ENCODE assay signal across 23 cellular contexts in the genomic region with DNA sequence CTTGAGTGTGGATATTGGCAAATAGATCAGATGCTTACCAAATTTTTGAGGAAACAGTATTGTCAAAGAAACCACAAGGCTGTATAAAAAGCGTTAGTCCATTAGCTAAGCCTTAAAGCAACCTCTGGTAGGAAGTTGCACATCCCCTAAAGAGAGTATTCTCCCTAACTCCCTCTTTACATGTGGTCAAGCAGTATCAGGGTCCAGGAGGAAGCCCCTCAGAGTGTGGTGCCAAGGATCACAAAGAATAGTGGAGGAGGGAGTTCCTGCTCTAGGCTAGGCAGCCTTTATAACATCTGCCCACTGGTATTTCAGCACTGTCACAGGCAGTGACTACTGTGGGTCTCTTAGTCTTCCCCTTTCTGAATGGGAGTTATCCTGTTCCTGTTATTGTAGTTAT. TPM values are rescaled to one million over a fixed set of nuclear protein-coding genes. Genes with fewer than 3 reads are reported as not detected.
DNase-seq lines count a peak whose midpoint lies in the region; ATAC-seq and TF ChIP-seq lines count a peak whose summit lies in the region.
"Had no signal": no experiment of that assay in that cellular context is flagged by ENCODE, and none has a peak within 500 bp of the region (broad histone marks: within the 10 kb centered on the region; RNA-seq: fewer than 3 reads in every experiment).

No MANE protein-coding gene starts in this region.

- H3K79me2 ChIP-seq in GM23248 (ENCODE audit: insufficient read depth): no peaks in the 10 kb centered on the region

- H3K4me1 ChIP-seq in heart right ventricle: peaks cover 0 to 22% (median 0%) of the 10 kb centered on the region in 9 donors
- no peaks in the 10 kb centered on the region for H3K4me1 ChIP-seq in Panc1 (ENCODE audit: control insufficient read depth, insufficient read depth, low read length)
- H3K4me1 ChIP-seq in GM23248 (ENCODE audit: insufficient read depth): no peaks in the 10 kb centered on the region
- H3K4me1 ChIP-seq: tibial nerve had no signal

- peaks cover 0 to 2% (median 0%) of the 10 kb centered on the region in 7 donors for H3K27me3 ChIP-seq in heart right ventricle
- peaks cover 3% of the 10 kb centered on the region; the same call in 1 of the 2 replicates for H3K27me3 ChIP-seq in Panc1 (ENCODE audit: control insufficient read depth, insufficient read depth, low read length)
- no peaks in the 10 kb centered on the region for H3K27me3 ChIP-seq in GM23248 (replicated peaks; ENCODE audit: insufficient read depth)
- H3K27me3 ChIP-seq: dorsolateral prefrontal cortex, tibial nerve had no signal

- H3K27ac ChIP-seq in heart right ventricle: peak overlapping the region in 1 of 10 donors; percentile 81
- H3K27ac ChIP-seq in Panc1 (ENCODE audit: low read length): no peak overlapping the region
- H3K27ac ChIP-seq in GM23248: no peak overlapping the region
- H3K27ac ChIP-seq: 22Rv1, dorsolateral prefrontal cortex had no signal

- H3K4me3 ChIP-seq in heart right ventricle: no peak overlapping the region
- no peak overlapping the region for H3K4me3 ChIP-seq in Panc1 (ENCODE audit: low read depth in 2 of 2, low read length in 2 of 2)
- no peak overlapping the region for H3K4me3 ChIP-seq in GM23248
- H3K4me3 ChIP-seq: dorsolateral prefrontal cortex, tibial nerve had no signal

- H3K36me3 ChIP-seq in heart right ventricle (no peaks in the 10 kb centered on the region), Panc1 (ENCODE audit: control insufficient read depth, insufficient read depth, low read length) (no peaks in the 10 kb centered on the region), GM23248 (ENCODE audit: low read depth) (no peaks in the 10 kb centered on the region)
- H3K36me3 ChIP-seq: tibial nerve had no signal

- H3K9me3 ChIP-seq in heart right ventricle: peaks cover 0 to 24% (median 3%) of the 10 kb centered on the region in 11 donors
- H3K9me3 ChIP-seq in Panc1 (ENCODE audit: control insufficient read depth, insufficient read depth, low read depth, low read length): no peaks in the 10 kb centered on the region
- no peaks in the 10 kb centered on the region for H3K9me3 ChIP-seq in GM23248 (ENCODE audit: low read depth)
- H3K9me3 ChIP-seq: tibial nerve had no signal

- H3K4me2 ChIP-seq in GM23248 (ENCODE audit: unreplicated experiment): no peak overlapping the region

- no peaks in the 10 kb centered on the region for H3K9me2 ChIP-seq in GM23248 (ENCODE audit: insufficient read depth)

- BruUV-seq in Panc1 (replicated peaks; lab: Mats Ljungman, UMichigan): no TSS peak

- no peak for TF ChIP-seq CTCF in heart right ventricle (IDR thresholded peaks at IDR 0.05)
- no peak for TF ChIP-seq CTCF in Panc1 (IDR thresholded peaks at IDR 0.05)

- 59 to 68% methylated on average over 1 of the region's 1 CpG for WGBS in heart right ventricle, 2 donors
- WGBS in GM23248 (ENCODE audit: low coverage in 1 of 2, low lambda C conversion rate in 2 of 2, missing lambda C conversion rate in 2 of 2), 2 experiments: 94 to 97% methylated on average over 1 of the region's 1 CpG

- no peak overlapping the region for H3K9ac ChIP-seq in GM23248

- POLR2A ChIA-PET in Panc1 (lab: Charles Lee): no interaction called here

- H2AFZ ChIP-seq in GM23248: no peak overlapping the region

- CTCF ChIA-PET in Panc1 (lab: Charles Lee): interaction anchor here (0.7 kb wide), 1 partner anchor 22 kb away, joined by 8 read pairs; no protein-coding TSS in a partner anchor

- ATAC-seq in Right ventricle myocardium inferior (peak; percentile 20), heart right ventricle (no peak), Panc1 (0 out of 2 replicates have a peak, but pooled peaks have one; percentile 60), GM18907 (IDR thresholded peaks at IDR 0.05; ENCODE audit: unreplicated experiment) (no peak), GM18519 (IDR thresholded peaks at IDR 0.05; ENCODE audit: low FRiP score, unreplicated experiment) (no peak)
- ATAC-seq: left lobe of liver had no signal

- DNase-seq in Right ventricle myocardium inferior (ENCODE audit: missing footprints): no peak
- no peak for DNase-seq in heart right ventricle
- DNase-seq in Panc1 (ENCODE audit: low read depth, low spot score): no peak
- DNase-seq in islet precursor cell: peak; percentile 12
- no peak for DNase-seq in GM23248
- no peak for DNase-seq in DMS79 (lab: John Stamatoyannopoulos, UW)
- DNase-seq: activated CD4-positive, alpha-beta T cell treated with anti-CD3 and anti-CD28 coated beads, Interleukin-2, amount 50 U/mL, for 4 hours; activated T-cell treated with anti-CD3 and anti-CD28 coated beads for 4 hours; amygdala; COR-L47; dorsolateral prefrontal cortex; head of caudate nucleus; NCI-H1092; NCI-H1930; NCI-H446; NK-92 treated with Interleukin-12 subunit alpha and Interleukin-12 subunit beta, amount 100 ng/mL, for 24 hours; small intestine; stimulated activated CD4-positive, alpha-beta T cell treated with anti-CD3 and anti-CD28 coated beads, Interleukin-4, amount 100 ng/mL, for 1 hour had no signal

- H3F3A ChIP-seq in GM23248 (ENCODE audit: insufficient read depth): no peaks in the 10 kb centered on the region

- intact Hi-C loops in Right ventricle myocardium inferior (cut with DNase I): no loop called here
- intact Hi-C loops in heart right ventricle (cut with DNase I): loop anchor here in 1 of 10 donors (2.0 kb wide), 1 partner anchor 25 kb away; no protein-coding TSS in a partner anchor
- intact Hi-C loops in Panc1 (cut with micrococcal nuclease; ENCODE audit: unreplicated experiment): no loop called here

- in situ Hi-C loops in Panc1 (cut with HindIII; ENCODE audit: low pct_unique_long_range_greater_than_20kb, low sequenced_read_pairs): no loop called here
- in situ Hi-C loops in GM23248 (cut with MboI): no loop called here

- H4K20me1 ChIP-seq in GM23248 (ENCODE audit: insufficient read depth): no peaks in the 10 kb centered on the region

RNA-seq across cellular contexts. Expression of gene AMPD3, which starts 18.8 kb away (rescaled TPM):
- 3.5 TPM for total RNA-seq in Right ventricle myocardium inferior
- 1 to 10 TPM; 1.4 to 8.7 (median 2.6) TPM for total RNA-seq in heart right ventricle
- 1 to 10 TPM in 1 of 2 donors, under 1 TPM in 1; 0.59 to 1.2 TPM for polyA plus RNA-seq in heart right ventricle
- 12.5 TPM for total RNA-seq in Panc1 (2021; ENCODE audit: unreplicated experiment)
- 8.9 TPM for polyA plus RNA-seq in Panc1 (2012; ENCODE audit: insufficient read length)
- total RNA-seq in GM23248 (2014; rRNA removed; shearing (Covaris generic)): 4.9 and 6.4 TPM in 2 replicates
- 3.3 and 3.6 TPM in 2 replicates for polyA plus RNA-seq in GM23248 (2016; fragmentation: Nextera tagmentation; extraction: Ambion mirVana)

Comparison
In these comparisons a context has a peak if more than half of its experiments do, and no peak if none do; other contexts are left out.
1. ATAC-seq: peak in Right ventricle myocardium inferior (single experiment) and Panc1 (single experiment); none in heart right ventricle (0 of 8), GM18907 (single experiment) and GM18519 (single experiment).